ENCODE assay signal across 1 cellular context in genomic region chr1:8315573-8316475, GRCh38.
TF ChIP-seq lines count a peak whose summit lies in the region.

No MANE protein-coding gene starts in this region.

TF ChIP-seq in GM12878, 131 proteins besides CTCF, POLR2A, EP300 and RAD21:
- TF ChIP-seq CUX1 (IDR thresholded peaks at IDR 0.05; ENCODE audit: insufficient replicate concordance, low read depth, low read length) = no peak
- no peak for TF ChIP-seq NR2C2 (IDR thresholded peaks at IDR 0.05; ENCODE audit: borderline replicate concordance, control insufficient read depth, insufficient read length, low read depth)
- no peak for TF ChIP-seq TCF12 (IDR thresholded peaks at IDR 0.05; ENCODE audit: low read depth, low read length)
- TF ChIP-seq RELA (IDR thresholded peaks at IDR 0.05; ENCODE audit: borderline replicate concordance, partially characterized antibody) = no peak
- TF ChIP-seq LARP7 (IDR thresholded peaks at IDR 0.05) = no peak
- TF ChIP-seq PBX3 (IDR thresholded peaks at IDR 0.05; ENCODE audit: insufficient replicate concordance, low read depth, low read length) = no peak
- TF ChIP-seq PRDM15 (CRISPR knock-in tag; IDR thresholded peaks at IDR 0.05) = no peak
- TF ChIP-seq RCOR1 (conservative IDR thresholded peaks at IDR 0.05; ENCODE audit: low read depth, low read length) = no peak
- TF ChIP-seq ZSCAN29 (IDR thresholded peaks at IDR 0.05) = no peak
- no peak for TF ChIP-seq KDM1A (IDR thresholded peaks at IDR 0.05; ENCODE audit: borderline replicate concordance)
- no peak for TF ChIP-seq EZH2 (IDR thresholded peaks at IDR 0.05; ENCODE audit: borderline replicate concordance, control insufficient read depth, low read depth, low read length)
- no peak for TF ChIP-seq KLF5 (IDR thresholded peaks at IDR 0.05; ENCODE audit: partially characterized antibody)
- no peak for TF ChIP-seq RELB (IDR thresholded peaks at IDR 0.05; ENCODE audit: low read depth)
- TF ChIP-seq CBX3 (IDR thresholded peaks at IDR 0.05; ENCODE audit: borderline replicate concordance, low read depth) = no peak
